In genomic region chr5:111737716-111738115, GRCh38 we compare ENCODE assay signal across 16 cellular contexts. TPM values are rescaled to one million over a fixed set of nuclear protein-coding genes. Genes with fewer than 3 reads are reported as not detected.
A peak's percentile ranks its signal among the peaks of the same experiment; 100 is the strongest.
DNase-seq lines count a peak whose midpoint lies in the region; ATAC-seq and TF ChIP-seq lines count a peak whose summit lies in the region.
"Had no signal": no experiment of that assay in that cellular context is flagged by ENCODE, and none has a peak within 500 bp of the region (broad histone marks: within the 10 kb centered on the region; RNA-seq: fewer than 3 reads in every experiment).

No MANE protein-coding gene starts in this region.

- in situ Hi-C loops in GM23248 (cut with MboI): no loop called here

- no peaks in the 10 kb centered on the region for H3K27me3 ChIP-seq in GM23248 (replicated peaks; ENCODE audit: insufficient read depth)
- no peaks in the 10 kb centered on the region for H3K27me3 ChIP-seq in adrenal gland
- H3K27me3 ChIP-seq in psoas muscle (ENCODE audit: insufficient read depth in 3 of 3, low read length in 2 of 3): no peaks in the 10 kb centered on the region
- no peaks in the 10 kb centered on the region for H3K27me3 ChIP-seq in BE2C
- H3K27me3 ChIP-seq: sigmoid colon had no signal

- peaks cover 98% of the 10 kb centered on the region for H3K4me1 ChIP-seq in GM23248 (ENCODE audit: insufficient read depth)
- H3K4me1 ChIP-seq in adrenal gland (replicated peaks in 1 of 2): peaks cover 39 to 59% of the 10 kb centered on the region in 2 donors
- peaks cover 78% of the 10 kb centered on the region for H3K4me1 ChIP-seq in psoas muscle
- no peaks in the 10 kb centered on the region; the same call in none of the 2 replicates for H3K4me1 ChIP-seq in BE2C

- peaks cover 97% of the 10 kb centered on the region for H3F3A ChIP-seq in GM23248 (ENCODE audit: insufficient read depth)

- H3K9ac ChIP-seq in GM23248: peak overlapping the region; percentile 24; the same call in 1 of the 2 replicates

- TF ChIP-seq CTCF in adrenal gland (IDR thresholded peaks at IDR 0.05): no peak
- no peak for TF ChIP-seq CTCF in fibroblast of the aortic adventitia (IDR thresholded peaks at IDR 0.05; ENCODE audit: insufficient read depth, low read length)
- TF ChIP-seq CTCF in psoas muscle (IDR thresholded peaks at IDR 0.05): no peak
- no peak for TF ChIP-seq CTCF in BE2C (IDR thresholded peaks at IDR 0.05; ENCODE audit: low read depth, low read length)

- whole genome bisulfite sequencing in GM23248 (ENCODE audit: low coverage in 1 of 2, low lambda C conversion rate in 2 of 2, missing lambda C conversion rate in 2 of 2), 2 experiments: 0% methylated on average over 1 of the region's 1 CpG
- 16 to 27% (median 20%) methylated on average over 1 of the region's 1 CpG for WGBS in adrenal gland, 4 donors
- 4 to 6% (median 6%) methylated on average over 1 of the region's 1 CpG for WGBS in psoas muscle, 3 donors

- peak overlapping the region; percentile 99 for H3K4me2 ChIP-seq in GM23248 (ENCODE audit: unreplicated experiment)

- no peaks in the 10 kb centered on the region for H4K20me1 ChIP-seq in GM23248 (ENCODE audit: insufficient read depth)

- no peaks in the 10 kb centered on the region for H3K9me3 ChIP-seq in GM23248 (ENCODE audit: low read depth)
- no peaks in the 10 kb centered on the region for H3K9me3 ChIP-seq in adrenal gland (replicated peaks in 1 of 3)
- no peaks in the 10 kb centered on the region for H3K9me3 ChIP-seq in psoas muscle
- H3K9me3 ChIP-seq in BE2C: no peaks in the 10 kb centered on the region
- H3K9me3 ChIP-seq: sigmoid colon had no signal

- DNase-seq in GM23248 (peak; percentile 80), adrenal gland (no peak), fibroblast of the aortic adventitia (ENCODE audit: low read depth) (peak; percentile 84), psoas muscle (no peak), BE2C (no peak), SIG-M5 treated with dmso at 0.1 percent for 504 hours (lab: John Stamatoyannopoulos, UW; ENCODE audit: unreplicated experiment) (no peak), NCI-H446 (lab: John Stamatoyannopoulos, UW) (no peak)
- DNase-seq in activated CD4-positive, alpha-beta T cell treated with anti-CD3 and anti-CD28 coated beads for 4 hours: no peak
- DNase-seq: activated CD4-positive, alpha-beta T cell treated with anti-CD3 and anti-CD28 coated beads, Interleukin-2, amount 50 U/mL, for 1 hour; activated naive CD4-positive, alpha-beta T cell; KBM-7; NCI-H1092; NCI-H526; sigmoid colon; stimulated activated CD4-positive, alpha-beta T cell treated with anti-CD3 and anti-CD28 coated beads, Interleukin-4, amount 100 ng/mL, for 24 hours; substantia nigra had no signal

- intact Hi-C loops in adrenal gland (cut with DNase I) (no loop called here), psoas muscle (cut with DNase I) (loop anchor here in 1 of 2 donors (10.0 kb wide), 1 partner anchor 407 kb away; no protein-coding TSS in a partner anchor)

- H3K4me3 ChIP-seq in GM23248: peak overlapping the region; percentile 29
- no peak overlapping the region for H3K4me3 ChIP-seq in adrenal gland
- H3K4me3 ChIP-seq in fibroblast of the aortic adventitia (ENCODE audit: low read depth, low read length): no peak overlapping the region
- no peak overlapping the region for H3K4me3 ChIP-seq in psoas muscle
- H3K4me3 ChIP-seq in BE2C (ENCODE audit: low read depth, low read length): no peak overlapping the region
- H3K4me3 ChIP-seq: sigmoid colon had no signal

- H3K36me3 ChIP-seq in GM23248 (ENCODE audit: low read depth): peaks cover 65% of the 10 kb centered on the region
- no peaks in the 10 kb centered on the region for H3K36me3 ChIP-seq in adrenal gland (replicated peaks in 1 of 2)
- no peaks in the 10 kb centered on the region for H3K36me3 ChIP-seq in psoas muscle (ENCODE audit: insufficient read depth in 1 of 2, low read depth in 1 of 2)
- H3K36me3 ChIP-seq in BE2C: peaks cover 38% of the 10 kb centered on the region

- H3K27ac ChIP-seq in GM23248: peak overlapping the region; percentile 93
- H3K27ac ChIP-seq in adrenal gland: peak overlapping the region in 4 of 5 donors; percentile 39 to 66 (median 60)
- peak overlapping the region; percentile 31 for H3K27ac ChIP-seq in psoas muscle

- ATAC-seq in psoas muscle: no peak

- peaks cover 98% of the 10 kb centered on the region for H3K79me2 ChIP-seq in GM23248 (ENCODE audit: insufficient read depth)

- no peak overlapping the region for H2AFZ ChIP-seq in GM23248

- no peaks in the 10 kb centered on the region for H3K9me2 ChIP-seq in GM23248 (ENCODE audit: insufficient read depth)

- TF ChIP-seq POLR2A in adrenal gland (IDR thresholded peaks at IDR 0.05): no peak

RNA-seq across cellular contexts. Expression of gene NREP, which starts 19.3 kb away (rescaled TPM):
- total RNA-seq in GM23248 (2014; rRNA removed; shearing (Covaris generic)): 1,282 and 1,485 TPM in 2 replicates
- 1,378 and 1,415 TPM in 2 replicates for polyA plus RNA-seq in GM23248 (2016; fragmentation: Nextera tagmentation; extraction: Ambion mirVana)
- total RNA-seq in adrenal gland: 100 to 1,000 TPM in 1 of 8 donors, 10 to 100 TPM in 7; 11.4 to 107 (median 65.5) TPM
- polyA plus RNA-seq in adrenal gland: 10 to 100 TPM; 35.1 to 50.6 (median 41.9) TPM
- total RNA-seq in fibroblast of the aortic adventitia (ENCODE audit: low replicate concordance): 42.0 and 102 TPM in 2 replicates
- total RNA-seq in psoas muscle: 10 to 100 TPM in 1 of 4 donors, 1 to 10 TPM in 3; 5.5 to 15.1 (median 7.4) TPM
- 1 to 10 TPM; 4.7 to 4.8 (median 4.7) TPM for polyA plus RNA-seq in psoas muscle
- polyA plus RNA-seq in BE2C (2012; ENCODE audit: insufficient read depth, insufficient read length, low read depth): 77.7 TPM

Comparison
In these comparisons a context has a peak if more than half of its experiments do, and no peak if none do; other contexts are left out.
1. DNase-seq: peak in GM23248 (single experiment) and fibroblast of the aortic adventitia (single experiment); none in adrenal gland (0 of 7), psoas muscle (0 of 2), BE2C (single experiment), SIG-M5 treated with dmso at 0.1 percent for 504 hours (single experiment), activated CD4-positive, alpha-beta T cell treated with anti-CD3 and anti-CD28 coated beads for 4 hours (0 of 2) and NCI-H446 (0 of 2).
2. H3K27ac ChIP-seq: peak in every context shown above with its lines; median percentile 93 in GM23248; 60 in adrenal gland; 31 in psoas muscle.
3. RNA of gene NREP, which starts 19.3 kb away (total RNA-seq): 1,282 to 1,485 TPM in GM23248; 42.0 to 102 TPM in fibroblast of the aortic adventitia, 11.4 to 107 TPM in adrenal gland and 5.5 to 15.1 TPM in psoas muscle; every median in the first group is over 10 times any median in the second.